Comparison of ENCODE assay signal across 6 cellular contexts in the genomic region with DNA sequence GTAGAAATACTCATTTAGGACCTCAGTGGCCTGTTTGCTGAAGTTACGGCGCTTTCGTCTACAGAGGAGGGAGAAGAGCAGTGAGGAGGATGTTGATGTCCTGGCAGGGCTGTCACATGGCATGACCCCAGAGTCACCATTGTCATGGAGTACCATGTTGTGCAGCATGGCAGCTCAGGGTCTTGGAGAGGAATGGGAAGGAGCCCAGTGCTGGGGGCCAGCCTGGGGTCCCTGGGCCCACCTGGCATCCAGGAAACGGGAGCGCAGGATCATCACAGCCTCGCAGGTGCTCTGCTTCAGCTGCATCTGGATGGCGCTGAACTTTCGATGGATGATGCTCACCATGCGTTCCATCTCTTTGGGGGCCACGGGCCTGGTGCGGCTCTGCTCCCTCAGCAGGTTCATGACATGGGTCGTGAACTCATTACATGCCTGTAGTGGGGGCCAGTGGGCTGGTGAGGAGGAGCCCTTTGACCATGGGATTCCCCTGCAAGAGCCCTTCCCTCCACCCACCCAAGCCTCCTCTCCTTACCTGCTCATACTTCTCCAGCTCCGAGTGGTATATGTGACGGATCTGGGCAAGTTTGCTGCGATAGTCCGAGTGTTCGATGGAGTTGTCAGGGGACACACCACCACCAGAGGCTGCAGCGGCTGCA. TPM values are rescaled to one million over a fixed set of nuclear protein-coding genes. Genes with fewer than 3 reads are reported as not detected.
DNase-seq lines count a peak whose midpoint lies in the region; ATAC-seq, FAIRE-seq and TF ChIP-seq lines count a peak whose summit lies in the region.
"Not testable (repeated sequence)": the region's sequence is repeated elsewhere in the genome, so short reads cannot be mapped to it uniquely, and the experiment has no call there.

No MANE protein-coding gene starts in this region.

- POLR2A ChIA-PET in K562 (lab: Yijun Ruan, JAX), result interaction anchor here (0.5 to 1.5 kb wide), 8 partner anchors 8 to 100 kb away, joined by 3 to 5 read pairs (median 3); a partner anchor contains a TSS

- not testable (repeated sequence) for H4K20me1 ChIP-seq in K562 (replicated peaks; ENCODE audit: control insufficient read depth, insufficient read depth, low read length)

- not testable (repeated sequence) for H3K4ac ChIP-seq in neuronal stem cell (ENCODE audit: low read length)

- WGBS in K562 (ENCODE audit: insufficient coverage, low coverage, missing lambda C conversion rate), result 72% methylated on average over 15 of the region's 18 CpGs
- no CpG with 5 or more reads among the region's 18 CpGs for WGBS in neuronal stem cell (ENCODE audit: extremely low coverage in 2 of 2, insufficient read length in 2 of 2, insufficient replicate concordance in 1 of 2), 2 donors
- 62 to 76% methylated on average over 14 to 16 of the region's 18 CpGs for WGBS in thyroid gland, 2 donors

- not testable (repeated sequence) for H2AFZ ChIP-seq in K562 (ENCODE audit: low read depth, low read length); neuronal stem cell (ENCODE audit: low read length)

- H3K9ac ChIP-seq in K562 (ENCODE audit: insufficient read depth in 1 of 2, low read depth in 2 of 2, low read length in 2 of 2), result peak overlapping the region; percentile 89 to 95; a peak in 3 of 4 replicates
- peak overlapping the region; percentile 55 for H3K9ac ChIP-seq in neuronal stem cell (ENCODE audit: low read depth, low read length, poor library complexity)

- not testable (repeated sequence) for H3K9me1 ChIP-seq in K562 (ENCODE audit: control insufficient read depth, insufficient read depth, low read length)

- H2AK5ac ChIP-seq in neuronal stem cell (ENCODE audit: low read depth, low read length), result not testable (repeated sequence)

- H3K4me2 ChIP-seq in K562 (ENCODE audit: insufficient read depth, low read length), result peak overlapping the region; percentile 90
- H3K4me2 ChIP-seq in neuronal stem cell (ENCODE audit: insufficient read depth, low read length, poor library complexity, severe bottlenecking), result not testable (repeated sequence)

- H3K36me3 ChIP-seq in K562 (ENCODE audit: control insufficient read depth, insufficient read depth, low read length) (peaks cover 49% of the 10 kb centered on the region; the same call in 2 of the 3 replicates), neuronal stem cell (replicated peaks in 1 of 2; ENCODE audit: control insufficient read depth in 2 of 2, insufficient read depth in 2 of 2, low read length in 2 of 2) (peaks cover 22 to 45% of the 10 kb centered on the region in 2 donors), thyroid gland (peaks cover 6 to 15% of the 10 kb centered on the region in 2 donors)

- CTCF ChIA-PET in K562 (lab: Yijun Ruan, JAX; ENCODE audit: low intra/inter-chr PET ratio), result not testable (repeated sequence)

- H3K9me3 ChIP-seq in K562 (replicated peaks; ENCODE audit: control insufficient read depth, insufficient read depth, low read depth, low read length); neuronal stem cell (replicated peaks in 1 of 2; ENCODE audit: control insufficient read depth in 2 of 2, insufficient read depth in 1 of 2, low read depth in 1 of 2, low read length in 2 of 2); thyroid gland: not testable (repeated sequence)

- H2BK120ac ChIP-seq in neuronal stem cell (ENCODE audit: low read depth, low read length), result not testable (repeated sequence)

- H3K23ac ChIP-seq in neuronal stem cell (ENCODE audit: low read depth, low read length, poor library complexity), result not testable (repeated sequence)

- FAIRE-seq in GM12891 (lab: Jason Lieb, UNC), result peak; percentile 58
- not testable (repeated sequence) for FAIRE-seq in K562 (lab: Jason Lieb, UNC)

- in situ Hi-C loops in K562 (cut with MboI), result not testable (repeated sequence)

- H3K4me3 ChIP-seq in K562, result peak overlapping the region; percentile 79; the same call in 1 of the 2 replicates
- peak overlapping the region; percentile 70 to 89 for H3K4me3 ChIP-seq in foreskin fibroblast (ENCODE audit: low read depth in 1 of 2, low read length in 2 of 2)
- peak overlapping the region; percentile 58 to 75 for H3K4me3 ChIP-seq in neuronal stem cell (ENCODE audit: low read length in 2 of 2)
- H3K4me3 ChIP-seq in thyroid gland (replicated peaks in 1 of 3), result peak overlapping the region in 1 of 3 donors; percentile 64

- H3K79me2 ChIP-seq in K562 (ENCODE audit: control insufficient read depth, insufficient read depth, low read length), result peaks cover 65% of the 10 kb centered on the region

- not testable (repeated sequence) for H3K18ac ChIP-seq in neuronal stem cell (ENCODE audit: low read length)

- not testable (repeated sequence) for H3K27me3 ChIP-seq in K562 (ENCODE audit: control insufficient read depth in 2 of 2, insufficient read depth in 2 of 2, low read length in 2 of 2); neuronal stem cell (ENCODE audit: control insufficient read depth in 3 of 3, insufficient read depth in 3 of 3, low read depth in 1 of 3, low read length in 3 of 3); thyroid gland

- not testable (repeated sequence) for H4K91ac ChIP-seq in neuronal stem cell (ENCODE audit: low read depth, low read length, poor library complexity)

- TF ChIP-seq EP300 in K562 (IDR thresholded peaks at IDR 0.05; ENCODE audit: low read length), result not testable (repeated sequence)

- H3K4me1 ChIP-seq in K562 (replicated peaks in 1 of 2; ENCODE audit: control insufficient read depth in 2 of 2, insufficient read depth in 2 of 2, low read length in 2 of 2), result peaks cover 61 to 76% of the 10 kb centered on the region in 2 experiments
- peaks cover 23 to 29% of the 10 kb centered on the region in 2 donors for H3K4me1 ChIP-seq in neuronal stem cell (ENCODE audit: control insufficient read depth in 2 of 2, insufficient read depth in 1 of 2, low read depth in 1 of 2, low read length in 2 of 2)
- H3K4me1 ChIP-seq in thyroid gland, result peaks cover 32 to 65% of the 10 kb centered on the region in 2 donors

- DNase-seq in GM12891 (ENCODE audit: insufficient read length, low spot score); foreskin fibroblast; neuronal stem cell (ENCODE audit: low spot score); thyroid gland: not testable (repeated sequence)
- peak in 1 of 4 experiments; percentile 19 for DNase-seq in K562 (ENCODE audit: extremely low read depth in 1 of 4, low spot score in 3 of 4)

- not testable (repeated sequence) for H3K14ac ChIP-seq in neuronal stem cell (ENCODE audit: low read length)

- TF ChIP-seq RAD21 in K562 (CRISPR knock-in tag; conservative IDR thresholded peaks at IDR 0.05 in 1 of 2, IDR thresholded peaks at IDR 0.05 in 1 of 2), result not testable (repeated sequence)

- not testable (repeated sequence) for TF ChIP-seq CTCF in VCaP (conservative IDR thresholded peaks at IDR 0.05); foreskin fibroblast (IDR thresholded peaks at IDR 0.05; ENCODE audit: low read depth, low read length); thyroid gland (IDR thresholded peaks at IDR 0.05)
- 0 out of 6 replicates have a peak, but pooled peaks of 1 of the 3 experiments have one; percentile 13 for TF ChIP-seq CTCF in K562 (IDR thresholded peaks at IDR 0.05 in 2 of 3, conservative IDR thresholded peaks at IDR 0.05 in 1 of 3; ENCODE audit: insufficient read depth in 2 of 3, low read depth in 1 of 3, low read length in 3 of 3)

- BruUV-seq in K562 (replicated peaks; lab: Mats Ljungman, UMichigan), result not testable (repeated sequence)

- H3K79me1 ChIP-seq in neuronal stem cell (ENCODE audit: low read depth, low read length), result not testable (repeated sequence)

- not testable (repeated sequence) for H2BK15ac ChIP-seq in neuronal stem cell (ENCODE audit: low read length)

- H2BK12ac ChIP-seq in neuronal stem cell (ENCODE audit: low read length), result not testable (repeated sequence)

- intact Hi-C loops in K562 (cut with micrococcal nuclease); thyroid gland (cut with DNase I): not testable (repeated sequence)

- TF ChIP-seq POLR2A in GM12891 (IDR thresholded peaks at IDR 0.05; ENCODE audit: low read depth, low read length); K562 (conservative IDR thresholded peaks at IDR 0.05); thyroid gland (IDR thresholded peaks at IDR 0.05): not testable (repeated sequence)

- H2BK5ac ChIP-seq in neuronal stem cell (ENCODE audit: low read length), result not testable (repeated sequence)

- not testable (repeated sequence) for ATAC-seq in K562

- H3K27ac ChIP-seq in VCaP (peak overlapping the region; percentile 83; the same call in 1 of the 2 replicates), thyroid gland (peak overlapping the region; percentile 97 to 99 (median 98))
- H3K27ac ChIP-seq in K562 (ENCODE audit: extremely low read depth, low read depth, low read length); neuronal stem cell (replicated peaks; ENCODE audit: low read length): not testable (repeated sequence)

- not testable (repeated sequence) for H4K8ac ChIP-seq in neuronal stem cell (ENCODE audit: low read depth, low read length)

RNA-seq across cellular contexts. Expression of a gene that starts 2.1 kb away (rescaled TPM):
- 53.1 TPM for polyA plus RNA-seq in GM12891 (2012; ENCODE audit: low read depth, missing spikeins)
- total RNA-seq in K562 (2011; cell fraction: chromatin; rRNA removed; ENCODE audit: low replicate concordance), result 227 and 442 TPM in 2 replicates
- total RNA-seq in K562 (2011; cell fraction: nucleolus; rRNA removed), result 178 and 203 TPM in 2 replicates
- total RNA-seq in K562 (2011; cell fraction: nucleoplasm; rRNA removed), result 185 and 217 TPM in 2 replicates
- total RNA-seq in K562 (2014; rRNA removed) (55.6 and 63.8 TPM in 2 replicates), K562 (2014; rRNA removed; fragmentation: Illumina TruSeq; extraction: Trizol) (44.0 and 45.1 TPM in 2 replicates), K562 (2015; rRNA removed; fragmentation: Illumina TruSeq; extraction: Trizol) (60.0 and 62.5 TPM in 2 replicates), K562 (2021) (106 and 126 TPM in 2 replicates), thyroid gland (10 to 100 TPM; 66.0 to 93.4 (median 74.2) TPM)
- polyA plus RNA-seq in K562 (2011; rRNA removed) (123 and 127 TPM in 2 replicates), K562 (2014; fragmentation: Illumina TruSeq; extraction: Trizol) (108 and 119 TPM in 2 replicates), K562 (2014; fragmentation: Nextera tagmentation; extraction: Ambion mirVana) (1 to 10 TPM; 1.9 to 2.8 TPM), K562 (2014; rRNA removed) (117 and 134 TPM in 2 replicates)
- polyA plus RNA-seq in K562 (2011; cell fraction: cytosol; rRNA removed), result 105 and 142 TPM in 2 replicates
- polyA plus RNA-seq in K562 (2011; cell fraction: nucleus; rRNA removed), result 340 and 411 TPM in 2 replicates
- 110 and 127 TPM in 2 replicates for polyA plus RNA-seq in K562 (2012)
- 55.9 and 77.0 TPM in 2 replicates for polyA minus RNA-seq in K562 (2011; rRNA and poly(A)+ RNA removed)
- 46.1 and 60.9 TPM in 2 replicates for polyA minus RNA-seq in K562 (2011; cell fraction: cytosol; rRNA and poly(A)+ RNA removed)
- polyA minus RNA-seq in K562 (2011; cell fraction: nucleus; rRNA and poly(A)+ RNA removed), result 68.7 and 70.2 TPM in 2 replicates
- 154 TPM for polyA plus RNA-seq in neuronal stem cell (2013, experiment 1 of 2)
- polyA plus RNA-seq in neuronal stem cell (2013, experiment 2 of 2), result 155 TPM

RNA-seq across cellular contexts. Expression of a gene that starts 3.8 kb away (rescaled TPM):
- 12.8 TPM for polyA plus RNA-seq in GM12891 (2012; ENCODE audit: low read depth, missing spikeins)
- 28.3 and 66.0 TPM in 2 replicates for total RNA-seq in K562 (2011; cell fraction: chromatin; rRNA removed; ENCODE audit: low replicate concordance)
- total RNA-seq in K562 (2011; cell fraction: nucleolus; rRNA removed), result 35.5 and 36.5 TPM in 2 replicates
- 27.8 and 29.8 TPM in 2 replicates for total RNA-seq in K562 (2011; cell fraction: nucleoplasm; rRNA removed)
- total RNA-seq in K562 (2014; rRNA removed), result 5.3 and 6.2 TPM in 2 replicates
- total RNA-seq in K562 (2014; rRNA removed; fragmentation: Illumina TruSeq; extraction: Trizol), result 2.0 and 2.2 TPM in 2 replicates
- 3.0 and 3.6 TPM in 2 replicates for total RNA-seq in K562 (2015; rRNA removed; fragmentation: Illumina TruSeq; extraction: Trizol)
- 7.8 and 11.5 TPM in 2 replicates for total RNA-seq in K562 (2021)
- polyA plus RNA-seq in K562 (2011; rRNA removed), result 4.1 and 7.9 TPM in 2 replicates
- 2.4 and 3.1 TPM in 2 replicates for polyA plus RNA-seq in K562 (2011; cell fraction: cytosol; rRNA removed)
- 75.1 and 86.2 TPM in 2 replicates for polyA plus RNA-seq in K562 (2011; cell fraction: nucleus; rRNA removed)
- 11.6 and 18.0 TPM in 2 replicates for polyA plus RNA-seq in K562 (2012)
- 5.8 and 8.2 TPM in 2 replicates for polyA plus RNA-seq in K562 (2014; fragmentation: Illumina TruSeq; extraction: Trizol)
- polyA plus RNA-seq in K562 (2014; fragmentation: Nextera tagmentation; extraction: Ambion mirVana), result 1 to 10 TPM; 1.2 to 1.8 TPM
- polyA plus RNA-seq in K562 (2014; rRNA removed), result 10.9 and 11.1 TPM in 2 replicates
- polyA minus RNA-seq in K562 (2011; rRNA and poly(A)+ RNA removed), result 0.78 and 0.81 TPM in 2 replicates
- not detected in 2 replicates for polyA minus RNA-seq in K562 (2011; cell fraction: cytosol; rRNA and poly(A)+ RNA removed)
- polyA minus RNA-seq in K562 (2011; cell fraction: nucleus; rRNA and poly(A)+ RNA removed), result 5.3 and 7.3 TPM in 2 replicates
- polyA plus RNA-seq in neuronal stem cell (2013, experiment 1 of 2), result 19.9 TPM
- 18.7 TPM for polyA plus RNA-seq in neuronal stem cell (2013, experiment 2 of 2)
- 10 to 100 TPM; 10.3 to 70.6 (median 36.8) TPM for total RNA-seq in thyroid gland

RNA-seq across cellular contexts. Expression of a gene that starts 4.6 kb away (rescaled TPM):
- 155 TPM for polyA plus RNA-seq in GM12891 (2012; ENCODE audit: low read depth, missing spikeins)
- 11.8 and 26.5 TPM in 2 replicates for total RNA-seq in K562 (2011; cell fraction: chromatin; rRNA removed; ENCODE audit: low replicate concordance)
- 15.2 and 18.8 TPM in 2 replicates for total RNA-seq in K562 (2011; cell fraction: nucleolus; rRNA removed)
- 22.7 and 30.8 TPM in 2 replicates for total RNA-seq in K562 (2011; cell fraction: nucleoplasm; rRNA removed)
- total RNA-seq in K562 (2014; rRNA removed), result 40.5 and 45.0 TPM in 2 replicates
- 13.5 and 14.0 TPM in 2 replicates for total RNA-seq in K562 (2014; rRNA removed; fragmentation: Illumina TruSeq; extraction: Trizol)
- 22.3 and 22.4 TPM in 2 replicates for total RNA-seq in K562 (2015; rRNA removed; fragmentation: Illumina TruSeq; extraction: Trizol)
- total RNA-seq in K562 (2021), result 37.3 and 42.6 TPM in 2 replicates
- 24.4 and 51.8 TPM in 2 replicates for polyA plus RNA-seq in K562 (2011; rRNA removed)
- polyA plus RNA-seq in K562 (2011; cell fraction: cytosol; rRNA removed), result 44.6 and 52.4 TPM in 2 replicates
- polyA plus RNA-seq in K562 (2011; cell fraction: nucleus; rRNA removed), result 32.8 and 42.4 TPM in 2 replicates
- polyA plus RNA-seq in K562 (2012), result 34.2 and 146 TPM in 2 replicates
- polyA plus RNA-seq in K562 (2014; fragmentation: Illumina TruSeq; extraction: Trizol), result 39.6 and 46.5 TPM in 2 replicates
- 1 to 10 TPM; 5.3 to 5.7 TPM for polyA plus RNA-seq in K562 (2014; fragmentation: Nextera tagmentation; extraction: Ambion mirVana)
- polyA plus RNA-seq in K562 (2014; rRNA removed), result 32.2 and 35.1 TPM in 2 replicates
- polyA minus RNA-seq in K562 (2011; rRNA and poly(A)+ RNA removed), result 8.6 and 11.3 TPM in 2 replicates
- polyA minus RNA-seq in K562 (2011; cell fraction: cytosol; rRNA and poly(A)+ RNA removed), result 17.9 and 19.4 TPM in 2 replicates
- polyA minus RNA-seq in K562 (2011; cell fraction: nucleus; rRNA and poly(A)+ RNA removed), result 4.0 and 7.3 TPM in 2 replicates
- polyA plus RNA-seq in neuronal stem cell (2013, experiment 1 of 2), result 4.2 TPM
- polyA plus RNA-seq in neuronal stem cell (2013, experiment 2 of 2), result 4.2 TPM
- 1 to 10 TPM; 4.2 to 6.5 (median 5.5) TPM for total RNA-seq in thyroid gland

RNA-seq across cellular contexts. Expression of a gene that starts 9.6 kb away (rescaled TPM):
- polyA plus RNA-seq in GM12891 (2012; ENCODE audit: low read depth, missing spikeins), result 97.5 TPM
- 19.1 and 20.3 TPM in 2 replicates for total RNA-seq in K562 (2011; cell fraction: chromatin; rRNA removed; ENCODE audit: low replicate concordance)
- total RNA-seq in K562 (2011; cell fraction: nucleolus; rRNA removed), result 21.5 and 22.6 TPM in 2 replicates
- total RNA-seq in K562 (2011; cell fraction: nucleoplasm; rRNA removed), result 36.4 and 49.9 TPM in 2 replicates
- total RNA-seq in K562 (2014; rRNA removed), result 129 and 156 TPM in 2 replicates
- total RNA-seq in K562 (2014; rRNA removed; fragmentation: Illumina TruSeq; extraction: Trizol), result 123 and 128 TPM in 2 replicates
- total RNA-seq in K562 (2015; rRNA removed; fragmentation: Illumina TruSeq; extraction: Trizol), result 99.1 and 110 TPM in 2 replicates
- 149 and 154 TPM in 2 replicates for total RNA-seq in K562 (2021)
- 161 and 163 TPM in 2 replicates for polyA plus RNA-seq in K562 (2011; rRNA removed)
- 240 and 251 TPM in 2 replicates for polyA plus RNA-seq in K562 (2011; cell fraction: cytosol; rRNA removed)
- 54.9 and 71.1 TPM in 2 replicates for polyA plus RNA-seq in K562 (2011; cell fraction: nucleus; rRNA removed)
- polyA plus RNA-seq in K562 (2012), result 213 and 399 TPM in 2 replicates
- polyA plus RNA-seq in K562 (2014; fragmentation: Illumina TruSeq; extraction: Trizol), result 227 and 245 TPM in 2 replicates
- polyA plus RNA-seq in K562 (2014; fragmentation: Nextera tagmentation; extraction: Ambion mirVana), result 10 to 100 TPM; 62.2 to 95.5 TPM
- polyA plus RNA-seq in K562 (2014; rRNA removed), result 207 and 223 TPM in 2 replicates
- 48.7 TPM in 2 replicates for polyA minus RNA-seq in K562 (2011; rRNA and poly(A)+ RNA removed)
- 29.3 and 40.5 TPM in 2 replicates for polyA minus RNA-seq in K562 (2011; cell fraction: cytosol; rRNA and poly(A)+ RNA removed)
- 9.3 and 18.2 TPM in 2 replicates for polyA minus RNA-seq in K562 (2011; cell fraction: nucleus; rRNA and poly(A)+ RNA removed)
- polyA plus RNA-seq in neuronal stem cell (2013, experiment 1 of 2), result 152 TPM
- 145 TPM for polyA plus RNA-seq in neuronal stem cell (2013, experiment 2 of 2)
- 100 to 1,000 TPM in 3 of 4 donors, 10 to 100 TPM in 1; 64.0 to 114 (median 107) TPM for total RNA-seq in thyroid gland

RNA-seq across cellular contexts. Expression of a gene that starts 12.0 kb away (rescaled TPM):
- 26.8 TPM for polyA plus RNA-seq in GM12891 (2012; ENCODE audit: low read depth, missing spikeins)
- total RNA-seq in K562 (2011; cell fraction: chromatin; rRNA removed; ENCODE audit: low replicate concordance), result 57.1 and 153 TPM in 2 replicates
- 190 and 234 TPM in 2 replicates for total RNA-seq in K562 (2011; cell fraction: nucleolus; rRNA removed)
- 210 and 316 TPM in 2 replicates for total RNA-seq in K562 (2011; cell fraction: nucleoplasm; rRNA removed)
- 69.4 and 115 TPM in 2 replicates for total RNA-seq in K562 (2014; rRNA removed)
- 45.4 and 51.9 TPM in 2 replicates for total RNA-seq in K562 (2014; rRNA removed; fragmentation: Illumina TruSeq; extraction: Trizol)
- total RNA-seq in K562 (2015; rRNA removed; fragmentation: Illumina TruSeq; extraction: Trizol), result 53.2 and 54.1 TPM in 2 replicates
- total RNA-seq in K562 (2021), result 107 and 109 TPM in 2 replicates
- polyA plus RNA-seq in K562 (2011; rRNA removed), result 78.7 and 138 TPM in 2 replicates
- 220 and 272 TPM in 2 replicates for polyA plus RNA-seq in K562 (2011; cell fraction: cytosol; rRNA removed)
- 108 and 142 TPM in 2 replicates for polyA plus RNA-seq in K562 (2011; cell fraction: nucleus; rRNA removed)
- 133 and 141 TPM in 2 replicates for polyA plus RNA-seq in K562 (2012)
- polyA plus RNA-seq in K562 (2014; fragmentation: Illumina TruSeq; extraction: Trizol), result 165 and 176 TPM in 2 replicates
- 10 to 100 TPM; 37.9 to 43.6 TPM for polyA plus RNA-seq in K562 (2014; fragmentation: Nextera tagmentation; extraction: Ambion mirVana)
- 78.2 and 78.4 TPM in 2 replicates for polyA plus RNA-seq in K562 (2014; rRNA removed)
- 92.5 and 120 TPM in 2 replicates for polyA minus RNA-seq in K562 (2011; rRNA and poly(A)+ RNA removed)
- 98.4 and 124 TPM in 2 replicates for polyA minus RNA-seq in K562 (2011; cell fraction: cytosol; rRNA and poly(A)+ RNA removed)
- polyA minus RNA-seq in K562 (2011; cell fraction: nucleus; rRNA and poly(A)+ RNA removed), result 25.2 and 30.5 TPM in 2 replicates
- 110 TPM for polyA plus RNA-seq in neuronal stem cell (2013, experiment 1 of 2)
- 106 TPM for polyA plus RNA-seq in neuronal stem cell (2013, experiment 2 of 2)
- 10 to 100 TPM; 48.6 to 69.2 (median 54.8) TPM for total RNA-seq in thyroid gland
